ENCODE assay signal across 14 cellular contexts in genomic region chr11:129190087-129190486, GRCh38. TPM values are rescaled to one million over a fixed set of nuclear protein-coding genes. Genes with fewer than 3 reads are reported as not detected.
DNase-seq lines count a peak whose midpoint lies in the region; ATAC-seq lines count a peak whose summit lies in the region.
"Had no signal": no experiment of that assay in that cellular context is flagged by ENCODE, and none has a peak within 500 bp of the region (broad histone marks: within the 10 kb centered on the region; RNA-seq: fewer than 3 reads in every experiment).

No MANE protein-coding gene starts in this region.

- intact Hi-C loops in left colon (cut with DNase I, micrococcal nuclease), result no loop called here

- ATAC-seq in left colon (peak; percentile 50), GM21528 (IDR thresholded peaks at IDR 0.05; ENCODE audit: low FRiP score, unreplicated experiment) (no peak)
- ATAC-seq: activated CD8-positive, alpha-beta memory T cell treated with anti-CD3 and anti-CD28 coated beads, Interleukin-2, amount 10 ng/mL, durations not matched to agents 7 days and 5 days; Right ventricle myocardium inferior; stimulated activated effector memory CD8-positive, alpha-beta T cell treated with anti-CD3 and anti-CD28 coated beads, Interleukin-12 subunit alpha, Interleukin-12 subunit beta, amount 100 ng/mL, for 72 hours had no signal

- peak; percentile 32 for DNase-seq in AG20443 (ENCODE audit: low spot score)
- DNase-seq in LoVo (ENCODE audit: low spot score), result peak; percentile 56
- peak; percentile 39 for DNase-seq in amniotic epithelial cell (ENCODE audit: low read depth)
- peak; percentile 16 to 39 for DNase-seq in left colon
- DNase-seq in OCI-M2 (lab: John Stamatoyannopoulos, UW; ENCODE audit: unreplicated experiment), result no peak
- no peak for DNase-seq in NCI-H1092 treated with DMSO at 0.1 percent for 48 hours (lab: John Stamatoyannopoulos, UW)
- DNase-seq in AML-193 (lab: John Stamatoyannopoulos, UW), result no peak
- DNase-seq: activated CD8-positive, alpha-beta memory T cell treated with anti-CD3 and anti-CD28 coated beads, Interleukin-2, amount 10 ng/mL, durations not matched to agents 7 days and 5 days; BE2C; NCI-H446 treated with DMSO at 0.1 percent for 48 hours; stimulated activated CD4-positive, alpha-beta T cell treated with anti-CD3 and anti-CD28 coated beads, Interleukin-4, amount 100 ng/mL, for 1 hour had no signal

RNA-seq across cellular contexts. Expression of gene ARHGAP32, which starts 2.0 kb away (rescaled TPM):
- 10 to 100 TPM; 56.1 to 70.5 TPM for total RNA-seq in left colon

Comparison
In these comparisons a context has a peak if more than half of its experiments do, and no peak if none do; other contexts are left out.
1. DNase-seq: peak in AG20443 (single experiment), LoVo (single experiment), amniotic epithelial cell (single experiment) and left colon (2 of 2); none in OCI-M2 (single experiment), NCI-H1092 treated with DMSO at 0.1 percent for 48 hours (single experiment) and AML-193 (0 of 2).